ENCODE assay signal across 16 cellular contexts in the genomic region with DNA sequence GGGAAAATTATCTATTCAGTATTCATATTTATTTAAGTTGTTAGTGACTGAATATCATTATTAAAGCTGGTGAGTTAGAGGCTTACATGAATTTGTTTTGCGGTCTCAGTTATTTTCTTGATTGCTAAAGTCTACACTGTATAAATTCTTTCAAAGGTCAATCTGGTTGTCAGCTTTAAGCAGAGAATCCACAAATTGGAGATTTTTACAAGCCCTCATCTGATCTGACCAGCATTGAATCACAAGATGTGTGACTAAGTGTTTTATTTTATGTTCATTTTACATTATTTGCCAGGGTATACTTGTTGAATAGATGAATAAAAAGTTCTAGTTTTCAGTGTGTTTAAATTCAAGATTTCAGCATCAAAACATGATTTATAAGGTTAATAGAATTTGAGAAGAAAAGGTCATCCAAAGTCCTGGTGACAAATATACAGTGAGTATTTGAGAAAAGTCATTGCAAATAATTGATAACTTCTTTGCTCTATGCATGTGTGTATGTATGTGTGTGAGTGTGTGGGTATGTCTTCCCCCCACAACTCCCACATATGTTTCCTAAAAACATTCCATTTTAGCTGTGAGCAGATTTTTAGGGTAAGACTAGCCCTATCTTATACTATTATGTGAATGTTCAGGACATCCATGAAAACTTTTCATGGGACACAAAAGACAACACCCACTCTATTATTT. TPM values are rescaled to one million over a fixed set of nuclear protein-coding genes. Genes with fewer than 3 reads are reported as not detected.
DNase-seq lines count a peak whose midpoint lies in the region; ATAC-seq, FAIRE-seq and TF ChIP-seq lines count a peak whose summit lies in the region.
"Had no signal": no experiment of that assay in that cellular context is flagged by ENCODE, and none has a peak within 500 bp of the region (broad histone marks: within the 10 kb centered on the region; RNA-seq: fewer than 3 reads in every experiment).

No MANE protein-coding gene starts in this region.

- DNase-seq in cardiac muscle cell (ENCODE audit: low read depth in 1 of 2, low spot score in 1 of 2) (no peak), Right ventricle myocardium superior (no peak), astrocyte of the spinal cord (ENCODE audit: low read depth, low spot score) (peak; percentile 26), urothelium cell line (ENCODE audit: low spot score) (no peak)
- DNase-seq: activated CD8-positive, alpha-beta memory T cell treated with anti-CD3 and anti-CD28 coated beads, Interleukin-2, amount 50 U/mL, for 4 hours; activated gamma-delta T cell; left ventricle myocardium superior; naive B cell; NCI-H2029; SHP77; stimulated activated naive CD4-positive, alpha-beta T cell treated with Interleukin-2 at 50 U/mL for 16 hours had no signal

- 33 to 80% methylated on average over 1 of the region's 1 CpG for WGBS in gastroesophageal sphincter (ENCODE audit: low coverage in 1 of 2), 2 donors

- H3K4me3 ChIP-seq in cardiac muscle cell = peak overlapping the region; percentile 56
- H3K4me3 ChIP-seq in astrocyte of the spinal cord (ENCODE audit: low read depth, low read length) = no peak overlapping the region
- H3K4me3 ChIP-seq in gastroesophageal sphincter = peak overlapping the region; percentile 5 to 19

- peaks cover 25% of the 10 kb centered on the region for H3K4me1 ChIP-seq in cardiac muscle cell (ENCODE audit: low read depth)
- peaks cover 0 to 45% (median 0%) of the 10 kb centered on the region in 3 donors for H3K4me1 ChIP-seq in gastroesophageal sphincter

- H3K27ac ChIP-seq in cardiac muscle cell = no peak overlapping the region
- peak overlapping the region in 3 of 4 donors; percentile 54 to 77 (median 55) for H3K27ac ChIP-seq in gastroesophageal sphincter

- ATAC-seq in Right ventricle myocardium superior (ENCODE audit: poor library complexity) (no peak), gastroesophageal sphincter (no peak), HG03565 (IDR thresholded peaks at IDR 0.05; ENCODE audit: unreplicated experiment) (no peak), HG02763 (IDR thresholded peaks at IDR 0.05; ENCODE audit: unreplicated experiment) (no peak), GM18867 (IDR thresholded peaks at IDR 0.05; ENCODE audit: unreplicated experiment) (no peak)
- ATAC-seq: left ventricle myocardium superior had no signal

- H3K27me3 ChIP-seq in cardiac muscle cell (no peaks in the 10 kb centered on the region), gastroesophageal sphincter (no peaks in the 10 kb centered on the region)

- no peak for TF ChIP-seq EP300 in gastroesophageal sphincter (IDR thresholded peaks at IDR 0.05)

- no peak for TF ChIP-seq POLR2A in gastroesophageal sphincter (IDR thresholded peaks at IDR 0.05)

- in situ Hi-C loops in astrocyte of the spinal cord (cut with HindIII; ENCODE audit: low sequenced_read_pairs) = no loop called here

- intact Hi-C loops in Right ventricle myocardium superior (cut with DNase I) = no loop called here

- no peaks in the 10 kb centered on the region for H3K9me3 ChIP-seq in cardiac muscle cell (ENCODE audit: low read depth)
- no peaks in the 10 kb centered on the region for H3K9me3 ChIP-seq in gastroesophageal sphincter

- no peak for TF ChIP-seq CTCF in cardiac muscle cell (IDR thresholded peaks at IDR 0.05; ENCODE audit: low read depth, low read length)
- TF ChIP-seq CTCF in astrocyte of the spinal cord (IDR thresholded peaks at IDR 0.05; ENCODE audit: low read depth, low read length) = no peak
- no peak for TF ChIP-seq CTCF in gastroesophageal sphincter (IDR thresholded peaks at IDR 0.05)

- no peaks in the 10 kb centered on the region for H3K36me3 ChIP-seq in cardiac muscle cell
- H3K36me3 ChIP-seq in gastroesophageal sphincter = no peaks in the 10 kb centered on the region

- FAIRE-seq in urothelium cell line (lab: Jason Lieb, UNC) = no peak
- FAIRE-seq: H1 had no signal

RNA-seq across cellular contexts. Expression of a gene that starts 4.4 kb away (rescaled TPM):
- total RNA-seq in cardiac muscle cell = 35.9 and 37.3 TPM in 2 replicates
- polyA plus RNA-seq in cardiac muscle cell = 33.5 and 34.1 TPM in 2 replicates
- total RNA-seq in Right ventricle myocardium superior = 2.2 TPM
- 10 to 100 TPM; 24.6 to 61.6 (median 33.0) TPM for total RNA-seq in gastroesophageal sphincter
